25 cellular contexts compared by ENCODE assay signal in genomic region chr3:197407053-197407452, GRCh38.
"Had no signal": no experiment of that assay in that cellular context is flagged by ENCODE, and none has a peak within 500 bp of the region (broad histone marks: within the 10 kb centered on the region; RNA-seq: fewer than 3 reads in every experiment).

No MANE protein-coding gene starts in this region.

- H3K4me3 ChIP-seq: adrenal gland, ascending aorta, colonic mucosa, hepatocyte, thoracic aorta had no signal

- H2AFZ ChIP-seq: hepatocyte had no signal

- H3K36me3 Mint-ChIP-seq: activated naive CD8-positive, alpha-beta T cell; natural killer cell treated with Interleukin-12 subunit alpha and Interleukin-12 subunit beta and Interleukin-15 and Interleukin-18, amount 100 ng/mL, for 72 hours; T-cell had no signal

- H3K27ac Mint-ChIP-seq: activated CD4-positive, alpha-beta T cell treated with anti-CD3 and anti-CD28 coated beads, Interleukin-2, amount 10 ng/mL, durations not matched to agents 24 days and 14 days; activated CD8-positive, alpha-beta T cell treated with anti-CD3 and anti-CD28 coated beads for 36 hours; activated naive CD8-positive, alpha-beta T cell; activated T-helper 17 cell treated with anti-CD3 and anti-CD28 coated beads, Interleukin-2, amount 50 U/mL, for 72 hours; effector memory CD8-positive, alpha-beta T cell; natural killer cell treated with Interleukin-12 subunit alpha and Interleukin-12 subunit beta and Interleukin-15 and Interleukin-18, amount 100 ng/mL, for 72 hours; T-cell; T-helper 2 cell treated with Interferon-gamma antibody and Interleukin-4, amounts not matched to agents 5 μg/mL and 100 μg/mL, for 36 hours had no signal

- H3K36me3 ChIP-seq: adrenal gland, ascending aorta, brain microvascular endothelial cell, colonic mucosa, thoracic aorta had no signal

- H3K9me3 ChIP-seq: adrenal gland, ascending aorta, colonic mucosa, thoracic aorta had no signal

- H3K27me3 Mint-ChIP-seq: activated naive CD8-positive, alpha-beta T cell had no signal

- H3K4me1 Mint-ChIP-seq: activated CD4-positive, alpha-beta T cell treated with anti-CD3 and anti-CD28 coated beads, Interleukin-2, amount 10 ng/mL, durations not matched to agents 24 days and 14 days; activated T-helper 17 cell treated with anti-CD3 and anti-CD28 coated beads, Interleukin-2, amount 50 U/mL, for 72 hours; T-cell had no signal

- H3K4me1 ChIP-seq: adrenal gland, ascending aorta, colonic mucosa had no signal

- H3K27me3 ChIP-seq: adrenal gland, ascending aorta, brain microvascular endothelial cell, colonic mucosa, dorsolateral prefrontal cortex, hepatocyte had no signal

- H3K4me2 ChIP-seq: hepatocyte had no signal

- H3K4me3 Mint-ChIP-seq: activated CD4-positive, alpha-beta T cell treated with anti-CD3 and anti-CD28 coated beads, Interleukin-2, amount 10 ng/mL, durations not matched to agents 24 days and 14 days; activated CD8-positive, alpha-beta T cell treated with anti-CD3 and anti-CD28 coated beads for 36 hours; activated naive CD8-positive, alpha-beta T cell; activated T-helper 17 cell treated with anti-CD3 and anti-CD28 coated beads, Interleukin-2, amount 50 U/mL, for 72 hours; effector memory CD8-positive, alpha-beta T cell; natural killer cell treated with Interleukin-12 subunit alpha and Interleukin-12 subunit beta and Interleukin-15 and Interleukin-18, amount 100 ng/mL, for 72 hours; T-cell; T-helper 2 cell treated with Interferon-gamma antibody and Interleukin-4, amounts not matched to agents 5 μg/mL and 100 μg/mL, for 36 hours had no signal

- H3K9me3 Mint-ChIP-seq: activated CD4-positive, alpha-beta T cell treated with anti-CD3 and anti-CD28 coated beads, Interleukin-2, amount 10 ng/mL, durations not matched to agents 24 days and 14 days; activated CD8-positive, alpha-beta T cell treated with anti-CD3 and anti-CD28 coated beads for 36 hours; activated T-helper 17 cell treated with anti-CD3 and anti-CD28 coated beads, Interleukin-2, amount 50 U/mL, for 72 hours; natural killer cell treated with Interleukin-12 subunit alpha and Interleukin-12 subunit beta and Interleukin-15 and Interleukin-18, amount 100 ng/mL, for 72 hours; T-helper 2 cell treated with Interferon-gamma antibody and Interleukin-4, amounts not matched to agents 5 μg/mL and 100 μg/mL, for 36 hours had no signal

- H3K79me2 ChIP-seq: hepatocyte had no signal

- H3K27ac ChIP-seq: adrenal gland, ascending aorta, brain microvascular endothelial cell, colonic mucosa, thoracic aorta, VCaP had no signal

- DNase-seq: activated CD4-positive, alpha-beta T cell treated with anti-CD3 and anti-CD28 coated beads, Interleukin-2, amount 10 ng/mL, durations not matched to agents 24 days and 14 days; activated CD8-positive, alpha-beta T cell treated with anti-CD3 and anti-CD28 coated beads for 36 hours; activated naive CD4-positive, alpha-beta T cell; activated T-cell treated with anti-CD3 and anti-CD28 coated beads, Interleukin-2, amount 50 U/mL, for 1 hour; adrenal gland; brain microvascular endothelial cell; central memory CD4-positive, alpha-beta T cell; colonic mucosa; effector memory CD8-positive, alpha-beta T cell; kidney glomerular epithelial cell; left ventricle myocardium superior; mammary epithelial cell; midbrain; stimulated activated CD4-positive, alpha-beta T cell treated with anti-CD3 and anti-CD28 coated beads, Interleukin-4, amount 100 ng/mL, for 1 hour; stimulated activated naive CD4-positive, alpha-beta T cell treated with Interleukin-2 at 50 U/mL for 16 hours; T-cell had no signal
